1 cellular context compared by ENCODE assay signal in the genomic region with DNA sequence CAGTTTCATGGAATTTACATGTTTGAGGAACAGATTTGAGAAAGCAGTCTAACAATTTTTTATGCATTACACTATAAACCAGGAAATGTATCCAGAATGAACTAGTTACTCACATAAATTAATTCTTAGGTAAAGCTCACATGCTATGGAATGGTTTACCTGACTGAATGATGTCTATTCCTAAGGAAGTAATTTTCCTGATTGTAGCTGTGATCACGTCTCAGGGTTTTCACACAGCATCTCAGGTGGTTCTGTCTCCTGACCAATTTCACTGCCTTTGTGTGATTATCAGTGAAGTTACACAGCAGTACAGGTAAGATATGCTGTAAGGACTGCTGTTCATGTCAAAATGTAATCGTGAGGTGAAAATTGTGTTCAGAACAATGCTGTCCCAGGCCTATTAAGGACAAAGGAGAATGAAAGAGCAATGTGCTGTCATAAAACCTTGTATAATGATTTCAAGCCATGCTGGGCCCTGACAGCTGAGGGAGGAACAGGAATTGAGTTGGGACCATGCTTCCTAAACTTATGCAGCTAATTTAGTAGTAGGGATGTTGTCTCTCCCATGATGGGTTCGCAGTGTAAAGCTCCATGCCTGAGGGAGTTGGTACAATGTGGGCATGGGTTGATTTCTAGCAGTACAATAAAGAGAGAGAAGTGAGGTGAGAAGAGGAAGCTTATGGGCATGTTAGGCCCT.
TF ChIP-seq lines count a peak whose summit lies in the region.

No MANE protein-coding gene starts in this region.

TF ChIP-seq in neural cell, 6 proteins besides CTCF, POLR2A, EP300 and RAD21:
- TF ChIP-seq MXI1 (conservative IDR thresholded peaks at IDR 0.05; ENCODE audit: poor library complexity, severe bottlenecking), result peak; percentile 63
- peak; percentile 84 for TF ChIP-seq POLR2AphosphoS5 (IDR thresholded peaks at IDR 0.05)
- no peak for TF ChIP-seq EZH2 (IDR thresholded peaks at IDR 0.05; ENCODE audit: borderline replicate concordance, insufficient read depth, low read length, poor library complexity, severe bottlenecking)
- TF ChIP-seq, protein P1, sequence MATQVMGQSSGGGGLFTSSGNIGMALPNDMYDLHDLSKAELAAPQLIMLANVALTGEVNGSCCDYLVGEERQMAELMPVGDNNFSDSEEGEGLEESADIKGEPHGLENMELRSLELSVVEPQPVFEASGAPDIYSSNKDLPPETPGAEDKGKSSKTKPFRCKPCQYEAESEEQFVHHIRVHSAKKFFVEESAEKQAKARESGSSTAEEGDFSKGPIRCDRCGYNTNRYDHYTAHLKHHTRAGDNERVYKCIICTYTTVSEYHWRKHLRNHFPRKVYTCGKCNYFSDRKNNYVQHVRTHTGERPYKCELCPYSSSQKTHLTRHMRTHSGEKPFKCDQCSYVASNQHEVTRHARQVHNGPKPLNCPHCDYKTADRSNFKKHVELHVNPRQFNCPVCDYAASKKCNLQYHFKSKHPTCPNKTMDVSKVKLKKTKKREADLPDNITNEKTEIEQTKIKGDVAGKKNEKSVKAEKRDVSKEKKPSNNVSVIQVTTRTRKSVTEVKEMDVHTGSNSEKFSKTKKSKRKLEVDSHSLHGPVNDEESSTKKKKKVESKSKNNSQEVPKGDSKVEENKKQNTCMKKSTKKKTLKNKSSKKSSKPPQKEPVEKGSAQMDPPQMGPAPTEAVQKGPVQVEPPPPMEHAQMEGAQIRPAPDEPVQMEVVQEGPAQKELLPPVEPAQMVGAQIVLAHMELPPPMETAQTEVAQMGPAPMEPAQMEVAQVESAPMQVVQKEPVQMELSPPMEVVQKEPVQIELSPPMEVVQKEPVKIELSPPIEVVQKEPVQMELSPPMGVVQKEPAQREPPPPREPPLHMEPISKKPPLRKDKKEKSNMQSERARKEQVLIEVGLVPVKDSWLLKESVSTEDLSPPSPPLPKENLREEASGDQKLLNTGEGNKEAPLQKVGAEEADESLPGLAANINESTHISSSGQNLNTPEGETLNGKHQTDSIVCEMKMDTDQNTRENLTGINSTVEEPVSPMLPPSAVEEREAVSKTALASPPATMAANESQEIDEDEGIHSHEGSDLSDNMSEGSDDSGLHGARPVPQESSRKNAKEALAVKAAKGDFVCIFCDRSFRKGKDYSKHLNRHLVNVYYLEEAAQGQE (IDR thresholded peaks at IDR 0.05; ENCODE audit: borderline replicate concordance), result peak; percentile 97
